9 cellular contexts compared by ENCODE assay signal in the genomic region with DNA sequence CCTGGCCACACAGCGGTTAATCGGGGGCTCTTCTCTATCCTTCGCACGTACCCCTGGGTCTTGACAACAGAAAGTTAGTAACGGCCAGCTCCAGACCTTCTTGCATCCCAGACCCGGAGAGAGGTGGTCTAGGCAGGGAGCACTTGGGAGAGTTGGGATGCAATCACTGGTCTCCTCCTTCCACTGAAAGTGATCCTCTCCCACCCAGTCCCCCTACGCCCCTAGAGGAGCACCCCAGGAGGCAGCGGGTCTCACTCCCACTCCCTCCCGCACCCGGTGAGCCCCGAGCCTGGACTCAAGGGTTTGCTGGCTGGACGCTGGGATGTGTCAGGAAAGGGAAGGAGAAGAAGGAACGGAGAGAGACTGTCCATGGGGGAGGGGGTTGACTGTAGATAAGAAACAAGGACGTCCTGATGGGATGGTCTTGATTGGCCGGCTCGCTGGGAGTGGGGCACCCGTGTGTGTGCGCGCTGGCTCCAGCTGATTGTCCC.
DNase-seq lines count a peak whose midpoint lies in the region; ATAC-seq and TF ChIP-seq lines count a peak whose summit lies in the region.
"Had no signal": no experiment of that assay in that cellular context is flagged by ENCODE, and none has a peak within 500 bp of the region (broad histone marks: within the 10 kb centered on the region; RNA-seq: fewer than 3 reads in every experiment).

No MANE protein-coding gene starts in this region.

- no peak for ATAC-seq in effector memory CD8-positive, alpha-beta T cell (replicated peaks)
- ATAC-seq in HG03432 (IDR thresholded peaks at IDR 0.05; ENCODE audit: unreplicated experiment), result no peak

- DNase-seq in AG08396 (ENCODE audit: low spot score) (peak; percentile 5), globus pallidus (ENCODE audit: low spot score) (no peak)
- DNase-seq in effector memory CD8-positive, alpha-beta T cell, result no peak
- no peak for DNase-seq in activated effector memory CD4-positive, alpha-beta T cell treated with Interleukin-2 at 50 U/mL for 16 hours
- DNase-seq in stimulated activated CD4-positive, alpha-beta T cell treated with anti-CD3 and anti-CD28 coated beads, Interleukin-1b, Interleukin-23, amount 100 ng/mL, for 48 hours, result no peak
- DNase-seq: left cardiac atrium had no signal

- no peak for TF ChIP-seq CTCF in nephron (IDR thresholded peaks at IDR 0.05; ENCODE audit: unreplicated experiment in 3 of 3)

- H3K9me3 ChIP-seq in KOPT-K1 (ENCODE audit: insufficient read depth, low read length, poor library complexity, severe bottlenecking), result no peaks in the 10 kb centered on the region

- peaks cover 15 to 16% of the 10 kb centered on the region in 2 donors for H3K4me1 Mint-ChIP-seq in effector memory CD8-positive, alpha-beta T cell (ENCODE audit: low read depth in 2 of 2)
- H3K4me1 Mint-ChIP-seq in nephron, result peaks cover 29% of the 10 kb centered on the region

- H3K27ac ChIP-seq in KOPT-K1 (ENCODE audit: low read depth, low read length, poor library complexity, severe bottlenecking), result peak overlapping the region; percentile 69

- no peak overlapping the region for H3K27ac Mint-ChIP-seq in effector memory CD8-positive, alpha-beta T cell
- no peak overlapping the region for H3K27ac Mint-ChIP-seq in nephron

- peaks cover 35 to 52% of the 10 kb centered on the region in 2 donors for H3K27me3 Mint-ChIP-seq in effector memory CD8-positive, alpha-beta T cell
- peaks cover 96% of the 10 kb centered on the region for H3K27me3 Mint-ChIP-seq in nephron (ENCODE audit: low read depth)

- peaks cover 0 to 3% of the 10 kb centered on the region in 2 donors for H3K9me3 Mint-ChIP-seq in effector memory CD8-positive, alpha-beta T cell
- H3K9me3 Mint-ChIP-seq in nephron, result no peaks in the 10 kb centered on the region

- H3K4me3 Mint-ChIP-seq in effector memory CD8-positive, alpha-beta T cell, result peak overlapping the region; percentile 64 to 83
- peak overlapping the region; percentile 83 to 88 (median 87) for H3K4me3 Mint-ChIP-seq in nephron

- no peaks in the 10 kb centered on the region for H3K36me3 ChIP-seq in KOPT-K1 (ENCODE audit: insufficient read depth, low read length)

- H3K36me3 Mint-ChIP-seq in effector memory CD8-positive, alpha-beta T cell (ENCODE audit: insufficient read depth), result peaks cover 14% of the 10 kb centered on the region
- H3K36me3 Mint-ChIP-seq in nephron (ENCODE audit: low read depth), result no peaks in the 10 kb centered on the region
